Comparison of ENCODE assay signal across 8 cellular contexts in genomic region chr22:20552450-20552894, GRCh38. TPM values are rescaled to one million over a fixed set of nuclear protein-coding genes. Genes with fewer than 3 reads are reported as not detected.
A peak's percentile ranks its signal among the peaks of the same experiment; 100 is the strongest.
DNase-seq lines count a peak whose midpoint lies in the region; ATAC-seq and TF ChIP-seq lines count a peak whose summit lies in the region.

No MANE protein-coding gene starts in this region.

- peak overlapping the region; percentile 76 for H3K4me3 Mint-ChIP-seq in activated naive CD4-positive, alpha-beta T cell treated with anti-CD3 and anti-CD28 coated beads, Interleukin-2, amount 10 ng/mL, durations not matched to agents 7 days and 5 days
- H3K4me3 Mint-ChIP-seq in natural killer cell treated with Interleukin-12 subunit alpha and Interleukin-12 subunit beta and Interleukin-15 and Interleukin-18, amount 100 ng/mL, for 72 hours, result peak overlapping the region; percentile 92

- H3K4me1 Mint-ChIP-seq in activated naive CD4-positive, alpha-beta T cell treated with anti-CD3 and anti-CD28 coated beads, Interleukin-2, amount 10 ng/mL, durations not matched to agents 7 days and 5 days, result peaks cover 95% of the 10 kb centered on the region
- peaks cover 60 to 63% of the 10 kb centered on the region in 2 donors for H3K4me1 Mint-ChIP-seq in natural killer cell treated with Interleukin-12 subunit alpha and Interleukin-12 subunit beta and Interleukin-15 and Interleukin-18, amount 100 ng/mL, for 72 hours (ENCODE audit: low read depth in 2 of 2)

- H3K36me3 Mint-ChIP-seq in activated naive CD4-positive, alpha-beta T cell treated with anti-CD3 and anti-CD28 coated beads, Interleukin-2, amount 10 ng/mL, durations not matched to agents 7 days and 5 days, result peaks cover 76% of the 10 kb centered on the region
- peaks cover 21% of the 10 kb centered on the region for H3K36me3 Mint-ChIP-seq in natural killer cell treated with Interleukin-12 subunit alpha and Interleukin-12 subunit beta and Interleukin-15 and Interleukin-18, amount 100 ng/mL, for 72 hours

- peak overlapping the region; percentile 100 for H3K27ac Mint-ChIP-seq in activated naive CD4-positive, alpha-beta T cell treated with anti-CD3 and anti-CD28 coated beads, Interleukin-2, amount 10 ng/mL, durations not matched to agents 7 days and 5 days
- peak overlapping the region; percentile 95 to 98 for H3K27ac Mint-ChIP-seq in natural killer cell treated with Interleukin-12 subunit alpha and Interleukin-12 subunit beta and Interleukin-15 and Interleukin-18, amount 100 ng/mL, for 72 hours

- H3K4me3 ChIP-seq in fibroblast of the aortic adventitia (ENCODE audit: low read depth, low read length) (no peak overlapping the region), vagina (peak overlapping the region in 1 of 2 donors; percentile 21)

- TF ChIP-seq CTCF in fibroblast of the aortic adventitia (IDR thresholded peaks at IDR 0.05; ENCODE audit: insufficient read depth, low read length), result no peak
- no peak for TF ChIP-seq CTCF in vagina (IDR thresholded peaks at IDR 0.05)

- no peaks in the 10 kb centered on the region for H3K9me3 ChIP-seq in vagina

- H3K27ac ChIP-seq in vagina, result peak overlapping the region; percentile 92

- no peaks in the 10 kb centered on the region for H3K27me3 ChIP-seq in vagina

- DNase-seq in activated naive CD4-positive, alpha-beta T cell treated with anti-CD3 and anti-CD28 coated beads, Interleukin-2, amount 10 ng/mL, durations not matched to agents 7 days and 5 days, result no peak
- DNase-seq in activated naive CD4-positive, alpha-beta T cell treated with Interleukin-2 at 50 U/mL for 16 hours, result no peak
- DNase-seq in fibroblast of the aortic adventitia (ENCODE audit: low read depth), result peak; percentile 68
- DNase-seq in natural killer cell treated with Interleukin-12 subunit alpha and Interleukin-12 subunit beta and Interleukin-15 and Interleukin-18, amount 100 ng/mL, for 72 hours (ENCODE audit: low spot score), result no peak
- DNase-seq in vagina (ENCODE audit: extremely low spot score in 2 of 2), result no peak
- no peak for DNase-seq in cerebellum (ENCODE audit: low spot score)
- DNase-seq in NCI-H748 treated with DMSO at 0.1 percent for 48 hours (lab: John Stamatoyannopoulos, UW), result no peak

- no peaks in the 10 kb centered on the region for H3K9me3 Mint-ChIP-seq in activated naive CD4-positive, alpha-beta T cell treated with anti-CD3 and anti-CD28 coated beads, Interleukin-2, amount 10 ng/mL, durations not matched to agents 7 days and 5 days
- no peaks in the 10 kb centered on the region for H3K9me3 Mint-ChIP-seq in natural killer cell treated with Interleukin-12 subunit alpha and Interleukin-12 subunit beta and Interleukin-15 and Interleukin-18, amount 100 ng/mL, for 72 hours

- no peak for ATAC-seq in natural killer cell treated with Interleukin-12 subunit alpha and Interleukin-12 subunit beta and Interleukin-15 and Interleukin-18, amount 100 ng/mL, for 72 hours
- ATAC-seq in HG02759 (IDR thresholded peaks at IDR 0.05; ENCODE audit: unreplicated experiment), result no peak

- intact Hi-C loops in vagina (cut with DNase I), result loop anchor here (5.0 kb wide), 1 partner anchor 45 kb away; the partner anchor contains the start of gene MED15

- CTCF ChIA-PET in activated naive CD4-positive, alpha-beta T cell treated with anti-CD3 and anti-CD28 coated beads, Interleukin-2, amount 10 ng/mL, durations not matched to agents 7 days and 5 days (lab: Charles Lee), result interaction anchor here (1.0 to 4.9 kb wide), 6 partner anchors 8 to 45 kb away, joined by 3 to 45 read pairs (median 4); partner anchors contain the start of gene MED15

- H3K4me1 ChIP-seq in vagina, result peaks cover 81% of the 10 kb centered on the region

- no peaks in the 10 kb centered on the region for H3K27me3 Mint-ChIP-seq in activated naive CD4-positive, alpha-beta T cell treated with anti-CD3 and anti-CD28 coated beads, Interleukin-2, amount 10 ng/mL, durations not matched to agents 7 days and 5 days
- no peaks in the 10 kb centered on the region for H3K27me3 Mint-ChIP-seq in natural killer cell treated with Interleukin-12 subunit alpha and Interleukin-12 subunit beta and Interleukin-15 and Interleukin-18, amount 100 ng/mL, for 72 hours

- TF ChIP-seq POLR2A in vagina (IDR thresholded peaks at IDR 0.05), result no peak

- peaks cover 0 to 22% of the 10 kb centered on the region in 2 donors for H3K36me3 ChIP-seq in vagina

RNA-seq across cellular contexts. Expression of gene MED15, which starts 45.1 kb away (rescaled TPM):
- total RNA-seq in fibroblast of the aortic adventitia (ENCODE audit: low replicate concordance) (24.4 and 44.2 TPM in 2 replicates), vagina (72.2 TPM), cerebellum (36.7 TPM)
- 100 to 1,000 TPM; 171 to 178 TPM for total RNA-seq in natural killer cell treated with Interleukin-12 subunit alpha and Interleukin-12 subunit beta and Interleukin-15 and Interleukin-18, amount 100 ng/mL, for 72 hours

RNA-seq across cellular contexts. Expression of gene KLHL22, which starts 56.9 kb away (rescaled TPM):
- total RNA-seq in fibroblast of the aortic adventitia (ENCODE audit: low replicate concordance) (12.3 and 29.6 TPM in 2 replicates), vagina (20.1 TPM), cerebellum (53.0 TPM)
- total RNA-seq in natural killer cell treated with Interleukin-12 subunit alpha and Interleukin-12 subunit beta and Interleukin-15 and Interleukin-18, amount 100 ng/mL, for 72 hours, result 10 to 100 TPM; 15.9 to 21.0 TPM
